In the genomic region with DNA sequence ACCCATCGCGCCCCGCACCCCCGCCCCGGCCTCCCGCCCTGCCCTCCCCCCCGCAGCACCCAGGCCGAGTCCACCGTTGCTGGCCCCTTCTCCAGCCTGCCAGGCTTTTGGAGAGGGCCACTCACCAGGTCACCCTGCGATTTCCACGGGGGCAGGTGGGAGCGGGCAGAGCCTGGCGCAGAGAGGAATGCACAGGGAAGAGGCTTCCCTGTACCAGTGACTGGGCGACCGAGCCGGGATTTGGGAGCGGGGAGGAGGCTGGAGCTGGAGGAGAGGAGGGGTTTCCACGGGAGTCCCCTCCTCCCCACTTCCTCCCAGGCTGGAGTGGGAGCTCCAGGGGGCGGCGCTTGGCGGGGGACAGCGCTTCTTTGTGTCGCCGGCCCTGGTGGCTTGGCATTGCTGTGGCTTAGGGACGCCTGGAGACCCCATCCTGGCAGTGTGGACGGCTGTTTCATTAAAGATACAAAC, we compare ENCODE assay signal across 9 cellular contexts. TPM values are rescaled to one million over a fixed set of nuclear protein-coding genes. Genes with fewer than 3 reads are reported as not detected.
DNase-seq lines count a peak whose midpoint lies in the region; ATAC-seq and TF ChIP-seq lines count a peak whose summit lies in the region.
"Had no signal": no experiment of that assay in that cellular context is flagged by ENCODE, and none has a peak within 500 bp of the region (broad histone marks: within the 10 kb centered on the region; RNA-seq: fewer than 3 reads in every experiment).

No MANE protein-coding gene starts in this region.

- H3K9me3 Mint-ChIP-seq in activated CD8-positive, alpha-beta memory T cell treated with anti-CD3 and anti-CD28 coated beads, Interleukin-2, amount 10 ng/mL, durations not matched to agents 7 days and 5 days (ENCODE audit: low read depth), result no peaks in the 10 kb centered on the region

- peak in 2 of 3 experiments; percentile 42 to 70 for DNase-seq in NCI-H1417 (lab: John Stamatoyannopoulos, UW)
- DNase-seq in NCI-H1417 treated with DMSO at 0.1 percent for 48 hours (lab: John Stamatoyannopoulos, UW), result no peak
- DNase-seq in Peyer's patch, result peak in 2 of 3 donors; percentile 61
- DNase-seq in fibroblast of lung (ENCODE audit: low read depth in 2 of 2), result peak; percentile 69 to 73
- peak; percentile 45 for DNase-seq in mucosa of gallbladder (ENCODE audit: low spot score)
- peak; percentile 66 for DNase-seq in ureter (ENCODE audit: low spot score)
- DNase-seq in activated CD8-positive, alpha-beta memory T cell treated with anti-CD3 and anti-CD28 coated beads, Interleukin-2, amount 10 ng/mL, durations not matched to agents 7 days and 5 days, result no peak
- no peak for DNase-seq in GM19240 (ENCODE audit: insufficient read length, low spot score)

- H2AFZ ChIP-seq in fibroblast of lung (ENCODE audit: low read length), result peak overlapping the region; percentile 56

- H3K27ac Mint-ChIP-seq in activated CD8-positive, alpha-beta memory T cell treated with anti-CD3 and anti-CD28 coated beads, Interleukin-2, amount 10 ng/mL, durations not matched to agents 7 days and 5 days, result no peak overlapping the region

- H3K9me3 ChIP-seq in Peyer's patch (no peaks in the 10 kb centered on the region), fibroblast of lung (ENCODE audit: control insufficient read depth, insufficient read depth, low read depth, low read length) (no peaks in the 10 kb centered on the region)

- no peak overlapping the region for H3K4me3 Mint-ChIP-seq in activated CD8-positive, alpha-beta memory T cell treated with anti-CD3 and anti-CD28 coated beads, Interleukin-2, amount 10 ng/mL, durations not matched to agents 7 days and 5 days

- peaks cover 20% of the 10 kb centered on the region for H3K27me3 Mint-ChIP-seq in activated CD8-positive, alpha-beta memory T cell treated with anti-CD3 and anti-CD28 coated beads, Interleukin-2, amount 10 ng/mL, durations not matched to agents 7 days and 5 days

- H3K4me1 ChIP-seq in Peyer's patch, result peaks cover 0 to 6% (median 0%) of the 10 kb centered on the region in 4 donors
- peaks cover 2% of the 10 kb centered on the region for H3K4me1 ChIP-seq in fibroblast of lung (ENCODE audit: control insufficient read depth, extremely low read depth, insufficient read depth, low read length)

- no peaks in the 10 kb centered on the region for H4K20me1 ChIP-seq in fibroblast of lung (ENCODE audit: control insufficient read depth, extremely low read depth, insufficient read depth, low read length)

- H3K4me2 ChIP-seq in fibroblast of lung (ENCODE audit: extremely low read depth, insufficient read depth, low read length), result peak overlapping the region; percentile 60

- peak overlapping the region; percentile 25 to 60 (median 45) for H3K4me3 ChIP-seq in Peyer's patch
- peak overlapping the region; percentile 52 to 93 (median 74) for H3K4me3 ChIP-seq in fibroblast of lung (replicated peaks in 1 of 4; ENCODE audit: control extremely low read depth in 1 of 4, insufficient read depth in 1 of 4, low read depth in 3 of 4, low read length in 4 of 4)

- H3K27me3 ChIP-seq in Peyer's patch, result no peaks in the 10 kb centered on the region
- no peaks in the 10 kb centered on the region for H3K27me3 ChIP-seq in fibroblast of lung (ENCODE audit: control insufficient read depth, insufficient read depth, low read length)

- CTCF ChIA-PET in activated CD8-positive, alpha-beta memory T cell treated with anti-CD3 and anti-CD28 coated beads, Interleukin-2, amount 10 ng/mL, durations not matched to agents 7 days and 5 days (lab: Charles Lee), result interaction anchor here (1.8 kb wide), 1 partner anchor 9 kb away, joined by 4 read pairs; no protein-coding TSS in a partner anchor

- H3K4me1 Mint-ChIP-seq in activated CD8-positive, alpha-beta memory T cell treated with anti-CD3 and anti-CD28 coated beads, Interleukin-2, amount 10 ng/mL, durations not matched to agents 7 days and 5 days, result peaks cover 19% of the 10 kb centered on the region

- H3K79me2 ChIP-seq in fibroblast of lung (ENCODE audit: control insufficient read depth, insufficient read depth, low read length), result peaks cover 6% of the 10 kb centered on the region

- TF ChIP-seq CTCF in Peyer's patch (IDR thresholded peaks at IDR 0.05) (no peak), fibroblast of lung (conservative IDR thresholded peaks at IDR 0.05 in 1 of 2, IDR thresholded peaks at IDR 0.05 in 1 of 2; ENCODE audit: low read depth in 1 of 2, low read length in 2 of 2) (no peak)

- TF ChIP-seq POLR2A in Peyer's patch (IDR thresholded peaks at IDR 0.05), result no peak

- H3K27ac ChIP-seq in Peyer's patch (peak overlapping the region; percentile 40 to 82 (median 60)), fibroblast of lung (ENCODE audit: insufficient read depth, low read length) (peak overlapping the region; percentile 1)
- H3K27ac ChIP-seq: 22Rv1 had no signal

- peak overlapping the region; percentile 56 for H3K9ac ChIP-seq in fibroblast of lung (ENCODE audit: insufficient read depth, low read length)

- ATAC-seq in activated CD8-positive, alpha-beta memory T cell treated with anti-CD3 and anti-CD28 coated beads, Interleukin-2, amount 10 ng/mL, durations not matched to agents 7 days and 5 days, result no peak

- H3K36me3 Mint-ChIP-seq in activated CD8-positive, alpha-beta memory T cell treated with anti-CD3 and anti-CD28 coated beads, Interleukin-2, amount 10 ng/mL, durations not matched to agents 7 days and 5 days, result peaks cover 11% of the 10 kb centered on the region

- H3K36me3 ChIP-seq in Peyer's patch (no peaks in the 10 kb centered on the region), fibroblast of lung (ENCODE audit: control insufficient read depth, insufficient read depth, low read length) (no peaks in the 10 kb centered on the region)

RNA-seq across cellular contexts. Expression of gene TCAF1, which starts 19.3 kb away (rescaled TPM):
- total RNA-seq in Peyer's patch (10 to 100 TPM; 21.8 to 33.8 (median 24.4) TPM), fibroblast of lung (46.5 and 65.6 TPM in 2 replicates), mucosa of gallbladder (64.5 TPM), ureter (40.6 TPM)
- 52.5 and 61.2 TPM in 2 replicates for polyA plus RNA-seq in fibroblast of lung
- 52.2 and 66.1 TPM in 2 replicates for polyA plus RNA-seq in fibroblast of lung (2012)
- 221 and 245 TPM in 2 replicates for polyA minus RNA-seq in fibroblast of lung (ENCODE audit: low replicate concordance)
- 10 to 100 TPM; 17.4 to 17.8 TPM for total RNA-seq in activated CD8-positive, alpha-beta memory T cell treated with anti-CD3 and anti-CD28 coated beads, Interleukin-2, amount 10 ng/mL, durations not matched to agents 7 days and 5 days

RNA-seq across cellular contexts. Expression of gene OR2F2, which starts 52.4 kb away (rescaled TPM):
- total RNA-seq in Peyer's patch (not detected), fibroblast of lung (not detected in 2 replicates), mucosa of gallbladder (not detected), ureter (not detected)
- polyA plus RNA-seq in fibroblast of lung, result not detected in 2 replicates
- not detected in 2 replicates for polyA plus RNA-seq in fibroblast of lung (2012)
- polyA minus RNA-seq in fibroblast of lung (ENCODE audit: low replicate concordance), result not detected in 2 replicates
- total RNA-seq in activated CD8-positive, alpha-beta memory T cell treated with anti-CD3 and anti-CD28 coated beads, Interleukin-2, amount 10 ng/mL, durations not matched to agents 7 days and 5 days, result not detected

Comparison
In these comparisons a context has a peak if more than half of its experiments do, and no peak if none do; other contexts are left out.
1. DNase-seq: peak in NCI-H1417 (2 of 3), Peyer's patch (2 of 3), fibroblast of lung (2 of 2), mucosa of gallbladder (single experiment) and ureter (single experiment); none in NCI-H1417 treated with DMSO at 0.1 percent for 48 hours (single experiment), activated CD8-positive, alpha-beta memory T cell treated with anti-CD3 and anti-CD28 coated beads, Interleukin-2, amount 10 ng/mL, durations not matched to agents 7 days and 5 days (single experiment) and GM19240 (single experiment).